20 cellular contexts compared by ENCODE assay signal in the genomic region with DNA sequence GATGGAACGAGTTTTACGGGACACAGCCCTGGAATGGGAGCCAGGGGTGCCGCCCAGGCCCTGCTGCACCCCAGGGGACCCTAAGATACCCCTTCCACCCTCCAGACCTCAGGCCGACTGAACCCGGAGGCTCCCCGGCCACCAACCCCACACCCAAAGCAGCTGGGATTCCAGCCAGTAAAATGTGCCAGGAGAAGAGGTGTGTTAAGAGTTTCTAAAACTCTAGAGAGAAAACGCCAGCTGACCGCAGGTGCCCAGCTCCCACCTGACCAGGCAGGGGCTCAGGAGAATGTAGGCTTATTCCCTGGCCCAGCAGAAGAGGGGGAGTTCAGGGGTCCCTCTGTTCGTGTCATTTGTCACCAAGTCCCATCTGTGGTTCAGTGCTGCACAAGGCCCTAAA. TPM values are rescaled to one million over a fixed set of nuclear protein-coding genes. Genes with fewer than 3 reads are reported as not detected.
A peak's percentile ranks its signal among the peaks of the same experiment; 100 is the strongest.
DNase-seq lines count a peak whose midpoint lies in the region; ATAC-seq and TF ChIP-seq lines count a peak whose summit lies in the region.
"Had no signal": no experiment of that assay in that cellular context is flagged by ENCODE, and none has a peak within 500 bp of the region (broad histone marks: within the 10 kb centered on the region; RNA-seq: fewer than 3 reads in every experiment).

No MANE protein-coding gene starts in this region.

- peak overlapping the region; percentile 72 for H3K27ac Mint-ChIP-seq in activated T-cell treated with anti-CD3 and anti-CD28 coated beads, Interleukin-2, amount 50 U/mL, for 72 hours
- no peak overlapping the region for H3K27ac Mint-ChIP-seq in activated T-cell treated with anti-CD3 and anti-CD28 coated beads, Interleukin-2, amount 50 U/mL, for 24 hours
- H3K27ac Mint-ChIP-seq in dendritic cell treated with granulocyte-macrophage colony-stimulating factor and Interleukin-4, amounts not matched to agents 40 ng/mL and 50 ng/mL, for 4 days: peak overlapping the region; percentile 4

- peaks cover 8% of the 10 kb centered on the region in 2 donors for H3K36me3 ChIP-seq in thyroid gland

- no peaks in the 10 kb centered on the region for H3K27me3 ChIP-seq in thyroid gland
- H3K27me3 ChIP-seq: suprapubic skin had no signal

- DNase-seq in activated T-cell treated with anti-CD3 and anti-CD28 coated beads, Interleukin-2, amount 50 U/mL, for 72 hours: no peak
- DNase-seq in activated T-cell treated with anti-CD3 and anti-CD28 coated beads, Interleukin-2, amount 50 U/mL, for 24 hours: no peak
- DNase-seq in thyroid gland: peak; percentile 19 to 53
- no peak for DNase-seq in effector CD8-positive, alpha-beta T cell (lab: John Stamatoyannopoulos, UW)
- DNase-seq in activated CD4-positive, alpha-beta T cell treated with anti-CD3 and anti-CD28 coated beads, Interleukin-2, amount 50 U/mL, for 1 hour: no peak
- DNase-seq in foreskin melanocyte: no peak
- DNase-seq: 8988T; activated effector memory CD4-positive, alpha-beta T cell treated with anti-CD3 and anti-CD28 coated beads, Interleukin-2, amount 50 U/mL, for 16 hours; anterior cingulate cortex; head of caudate nucleus; MV-4-11; naive thymus-derived CD8-positive, alpha-beta T cell; NCI-H2029; NCI-H446; T-helper 1 cell had no signal

- H3K9me3 ChIP-seq in thyroid gland: no peaks in the 10 kb centered on the region
- H3K9me3 ChIP-seq: suprapubic skin had no signal

- H3K9me3 Mint-ChIP-seq in activated T-cell treated with anti-CD3 and anti-CD28 coated beads, Interleukin-2, amount 50 U/mL, for 72 hours: no peaks in the 10 kb centered on the region
- H3K9me3 Mint-ChIP-seq in activated T-cell treated with anti-CD3 and anti-CD28 coated beads, Interleukin-2, amount 50 U/mL, for 24 hours: no peaks in the 10 kb centered on the region
- H3K9me3 Mint-ChIP-seq in dendritic cell treated with granulocyte-macrophage colony-stimulating factor and Interleukin-4, amounts not matched to agents 40 ng/mL and 50 ng/mL, for 4 days: no peaks in the 10 kb centered on the region
- H3K9me3 Mint-ChIP-seq: naive thymus-derived CD8-positive, alpha-beta T cell had no signal

- H3K27ac ChIP-seq in thyroid gland: no peak overlapping the region
- H3K27ac ChIP-seq: C4-2B, suprapubic skin had no signal

- H3K4me3 ChIP-seq in thyroid gland (replicated peaks in 1 of 3): no peak overlapping the region
- H3K4me3 ChIP-seq: lung, suprapubic skin had no signal

- peaks cover 0 to 2% of the 10 kb centered on the region in 2 donors for H3K36me3 Mint-ChIP-seq in activated T-cell treated with anti-CD3 and anti-CD28 coated beads, Interleukin-2, amount 50 U/mL, for 72 hours (ENCODE audit: insufficient read depth in 2 of 2)
- peaks cover 59% of the 10 kb centered on the region for H3K36me3 Mint-ChIP-seq in activated T-cell treated with anti-CD3 and anti-CD28 coated beads, Interleukin-2, amount 50 U/mL, for 24 hours (ENCODE audit: low read depth)
- peaks cover 100% of the 10 kb centered on the region for H3K36me3 Mint-ChIP-seq in dendritic cell treated with granulocyte-macrophage colony-stimulating factor and Interleukin-4, amounts not matched to agents 40 ng/mL and 50 ng/mL, for 4 days (ENCODE audit: low read depth)

- H3K4me3 Mint-ChIP-seq in activated T-cell treated with anti-CD3 and anti-CD28 coated beads, Interleukin-2, amount 50 U/mL, for 72 hours: no peak overlapping the region
- H3K4me3 Mint-ChIP-seq in activated T-cell treated with anti-CD3 and anti-CD28 coated beads, Interleukin-2, amount 50 U/mL, for 24 hours: no peak overlapping the region
- no peak overlapping the region for H3K4me3 Mint-ChIP-seq in dendritic cell treated with granulocyte-macrophage colony-stimulating factor and Interleukin-4, amounts not matched to agents 40 ng/mL and 50 ng/mL, for 4 days

- TF ChIP-seq POLR2A in thyroid gland (IDR thresholded peaks at IDR 0.05): no peak

- WGBS in thyroid gland, 2 donors: 58 to 77% methylated on average over 4 to 9 of the region's 9 CpGs

- intact Hi-C loops in dendritic cell treated with granulocyte-macrophage colony-stimulating factor and Interleukin-4, amounts not matched to agents 40 ng/mL and 50 ng/mL, for 4 days (cut with micrococcal nuclease): no loop called here
- intact Hi-C loops in thyroid gland (cut with DNase I): no loop called here

- H3K4me1 Mint-ChIP-seq in activated T-cell treated with anti-CD3 and anti-CD28 coated beads, Interleukin-2, amount 50 U/mL, for 72 hours (ENCODE audit: low read depth): peaks cover 9% of the 10 kb centered on the region
- peaks cover 14% of the 10 kb centered on the region for H3K4me1 Mint-ChIP-seq in activated T-cell treated with anti-CD3 and anti-CD28 coated beads, Interleukin-2, amount 50 U/mL, for 24 hours (ENCODE audit: low read depth)
- H3K4me1 Mint-ChIP-seq in dendritic cell treated with granulocyte-macrophage colony-stimulating factor and Interleukin-4, amounts not matched to agents 40 ng/mL and 50 ng/mL, for 4 days (ENCODE audit: low read depth): peaks cover 75% of the 10 kb centered on the region

- H3K27me3 Mint-ChIP-seq in activated T-cell treated with anti-CD3 and anti-CD28 coated beads, Interleukin-2, amount 50 U/mL, for 72 hours (ENCODE audit: low read depth): no peaks in the 10 kb centered on the region
- no peaks in the 10 kb centered on the region for H3K27me3 Mint-ChIP-seq in activated T-cell treated with anti-CD3 and anti-CD28 coated beads, Interleukin-2, amount 50 U/mL, for 24 hours
- no peaks in the 10 kb centered on the region for H3K27me3 Mint-ChIP-seq in dendritic cell treated with granulocyte-macrophage colony-stimulating factor and Interleukin-4, amounts not matched to agents 40 ng/mL and 50 ng/mL, for 4 days
- H3K27me3 Mint-ChIP-seq: naive thymus-derived CD8-positive, alpha-beta T cell had no signal

- TF ChIP-seq CTCF in thyroid gland (IDR thresholded peaks at IDR 0.05): no peak

- H3K4me1 ChIP-seq in thyroid gland: peaks cover 3 to 4% of the 10 kb centered on the region in 2 donors
- H3K4me1 ChIP-seq: suprapubic skin had no signal

- ATAC-seq in activated T-cell treated with anti-CD3 and anti-CD28 coated beads, Interleukin-2, amount 50 U/mL, for 72 hours (replicated peaks in 1 of 2): no peak
- peak; percentile 6 for ATAC-seq in HG03442 (IDR thresholded peaks at IDR 0.05; ENCODE audit: unreplicated experiment)
- ATAC-seq: naive thymus-derived CD8-positive, alpha-beta T cell had no signal

RNA-seq across cellular contexts. Expression of gene NUDT1, which starts 17.5 kb away (rescaled TPM):
- total RNA-seq in activated T-cell treated with anti-CD3 and anti-CD28 coated beads, Interleukin-2, amount 50 U/mL, for 72 hours: 10 to 100 TPM; 63.6 to 79.3 TPM
- total RNA-seq in thyroid gland: 10 to 100 TPM in 1 of 4 donors, 1 to 10 TPM in 3; 7.0 to 11.9 (median 9.8) TPM

RNA-seq across cellular contexts. Expression of gene MRM2, which starts 17.5 kb away (rescaled TPM):
- 10 to 100 TPM; 31.7 to 39.9 TPM for total RNA-seq in activated T-cell treated with anti-CD3 and anti-CD28 coated beads, Interleukin-2, amount 50 U/mL, for 72 hours
- 10 to 100 TPM; 14.7 to 23.8 (median 18.2) TPM for total RNA-seq in thyroid gland

RNA-seq across cellular contexts. Expression of gene MAD1L1, which starts 26.7 kb away (rescaled TPM):
- 10 to 100 TPM; 51.2 to 63.8 TPM for total RNA-seq in activated T-cell treated with anti-CD3 and anti-CD28 coated beads, Interleukin-2, amount 50 U/mL, for 72 hours
- 10 to 100 TPM; 27.4 to 38.6 (median 33.9) TPM for total RNA-seq in thyroid gland

RNA-seq across cellular contexts. Expression of gene SNX8, which starts 54.8 kb away (rescaled TPM):
- 10 to 100 TPM; 25.5 to 31.2 TPM for total RNA-seq in activated T-cell treated with anti-CD3 and anti-CD28 coated beads, Interleukin-2, amount 50 U/mL, for 72 hours
- 10 to 100 TPM; 12.0 to 40.5 (median 23.4) TPM for total RNA-seq in thyroid gland

Comparison
In these comparisons a context has a peak if more than half of its experiments do, and no peak if none do; other contexts are left out.
1. DNase-seq: peak in thyroid gland (2 of 2); none in activated T-cell treated with anti-CD3 and anti-CD28 coated beads, Interleukin-2, amount 50 U/mL, for 72 hours (0 of 2), activated T-cell treated with anti-CD3 and anti-CD28 coated beads, Interleukin-2, amount 50 U/mL, for 24 hours (single experiment), effector CD8-positive, alpha-beta T cell (single experiment), activated CD4-positive, alpha-beta T cell treated with anti-CD3 and anti-CD28 coated beads, Interleukin-2, amount 50 U/mL, for 1 hour (single experiment) and foreskin melanocyte (single experiment).
2. RNA of gene NUDT1, which starts 17.5 kb away (total RNA-seq): 63.6 to 79.3 TPM in activated T-cell treated with anti-CD3 and anti-CD28 coated beads, Interleukin-2, amount 50 U/mL, for 72 hours; 7.0 to 11.9 TPM in thyroid gland; every median in the first group is over 4 times any median in the second.